In the genomic region with DNA sequence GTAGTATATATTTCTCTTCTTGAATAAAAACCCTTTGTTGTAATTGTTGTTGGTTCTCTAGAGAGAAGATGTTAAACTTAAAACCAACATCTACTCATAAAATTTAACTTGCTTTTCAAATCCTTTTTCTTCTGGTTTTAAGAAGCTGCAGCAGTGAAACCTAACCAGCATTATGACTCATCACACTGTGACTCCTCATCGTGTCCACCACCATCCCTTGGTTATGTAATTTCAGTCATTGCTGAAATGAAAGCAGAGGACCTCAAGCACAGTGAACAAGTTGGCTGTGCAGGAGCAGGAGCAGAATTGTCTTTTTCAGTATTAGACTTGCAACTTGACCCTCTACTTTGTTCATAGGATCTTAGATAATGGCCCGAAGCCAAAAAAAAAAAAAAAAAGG, we compare ENCODE assay signal across 1 cellular context.
TF ChIP-seq lines count a peak whose summit lies in the region.

No MANE protein-coding gene starts in this region.

TF ChIP-seq in GM12878, 131 proteins besides CTCF, POLR2A, EP300 and RAD21 (continued from another document):
- TF ChIP-seq, protein P1, sequence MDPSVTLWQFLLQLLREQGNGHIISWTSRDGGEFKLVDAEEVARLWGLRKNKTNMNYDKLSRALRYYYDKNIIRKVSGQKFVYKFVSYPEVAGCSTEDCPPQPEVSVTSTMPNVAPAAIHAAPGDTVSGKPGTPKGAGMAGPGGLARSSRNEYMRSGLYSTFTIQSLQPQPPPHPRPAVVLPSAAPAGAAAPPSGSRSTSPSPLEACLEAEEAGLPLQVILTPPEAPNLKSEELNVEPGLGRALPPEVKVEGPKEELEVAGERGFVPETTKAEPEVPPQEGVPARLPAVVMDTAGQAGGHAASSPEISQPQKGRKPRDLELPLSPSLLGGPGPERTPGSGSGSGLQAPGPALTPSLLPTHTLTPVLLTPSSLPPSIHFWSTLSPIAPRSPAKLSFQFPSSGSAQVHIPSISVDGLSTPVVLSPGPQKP (IDR thresholded peaks at IDR 0.05; ENCODE audit: low read depth, low read length), result no peak
- TF ChIP-seq SMC3 (IDR thresholded peaks at IDR 0.05; ENCODE audit: borderline replicate concordance, low read length) (peak; percentile 14; the same call in 1 of the 2 replicates), CHD4 (IDR thresholded peaks at IDR 0.05) (no peak), ZBED1 (IDR thresholded peaks at IDR 0.05; ENCODE audit: borderline replicate concordance) (no peak; the same call in 1 of the 2 replicates), CREM (IDR thresholded peaks at IDR 0.05; ENCODE audit: low read depth) (peak; percentile 59; the same call in 1 of the 2 replicates), SUPT20H (IDR thresholded peaks at IDR 0.05; ENCODE audit: borderline replicate concordance, control insufficient read depth, low read depth, low read length) (no peak)
